ENCODE assay signal across 1 cellular context in the genomic region with DNA sequence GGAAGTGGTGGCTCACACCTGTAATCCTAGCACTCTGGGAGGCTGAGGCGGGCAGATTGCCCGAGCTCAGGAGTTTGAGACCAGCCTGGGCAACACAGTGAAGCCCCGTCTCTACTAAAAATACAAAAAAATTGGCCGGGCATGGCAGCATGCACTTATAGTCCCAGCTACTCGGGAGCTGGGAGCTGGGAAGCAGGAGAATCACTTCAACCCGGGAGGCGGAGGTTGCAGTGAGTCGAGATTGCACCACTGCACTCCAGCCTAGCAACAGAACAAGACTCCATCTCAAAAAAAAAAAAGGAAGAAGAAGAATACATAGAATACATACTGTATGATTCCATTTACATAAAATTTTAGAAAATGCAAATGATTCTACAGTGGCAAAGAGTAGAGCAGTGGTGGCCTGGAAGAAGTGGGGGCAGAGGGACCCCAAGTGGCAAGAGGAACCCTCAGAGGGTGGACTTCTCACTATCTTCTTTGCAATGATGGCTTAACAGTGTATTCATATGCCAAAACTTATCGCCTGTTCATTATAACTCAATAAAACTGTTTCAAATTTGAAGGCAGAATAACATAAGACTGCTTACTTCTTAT.
TF ChIP-seq lines count a peak whose summit lies in the region.

No MANE protein-coding gene starts in this region.

TF ChIP-seq in WTC11, 78 proteins besides CTCF, POLR2A, EP300 and RAD21 (continued from another document):
- TF ChIP-seq ZBTB21 (CRISPR knock-in tag; IDR thresholded peaks at IDR 0.05; ENCODE audit: borderline replicate concordance) (no peak), E2F4 (CRISPR knock-in tag; IDR thresholded peaks at IDR 0.05; ENCODE audit: borderline replicate concordance, low read depth) (no peak)
